Comparison of ENCODE assay signal across 10 cellular contexts in the genomic region with DNA sequence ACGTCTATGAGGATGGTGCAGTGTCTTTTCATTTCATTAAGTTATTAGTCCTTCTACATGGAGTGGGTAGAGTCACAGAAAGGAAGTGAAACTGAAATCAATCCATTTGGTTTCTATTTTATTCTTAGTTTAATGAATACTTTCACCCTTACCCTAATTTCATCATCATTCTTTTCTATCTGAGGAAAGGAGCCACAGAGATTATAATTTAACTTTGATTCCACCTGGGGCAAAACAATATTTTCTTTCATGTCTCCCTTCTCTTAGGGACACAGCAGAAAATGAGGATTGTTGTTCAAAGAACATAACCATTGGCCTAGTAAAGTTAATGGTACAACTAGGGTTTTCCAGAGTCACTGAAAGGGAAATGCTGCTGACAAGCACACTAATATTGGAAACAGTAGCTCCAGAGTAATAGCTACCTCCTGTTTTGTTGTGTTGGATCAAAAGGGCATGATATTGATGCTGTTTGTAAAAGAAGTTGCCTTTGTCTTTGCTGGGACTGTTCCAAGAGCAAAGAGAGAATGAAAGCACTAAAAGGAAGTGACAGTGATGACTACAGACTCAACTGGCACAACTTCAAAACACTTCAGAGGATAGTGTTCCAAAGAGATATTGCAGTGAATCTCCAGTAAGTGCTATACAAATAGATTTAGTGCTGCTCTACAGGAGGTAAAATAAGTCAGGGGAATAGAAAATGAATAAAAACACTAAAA.
DNase-seq lines count a peak whose midpoint lies in the region; ATAC-seq and TF ChIP-seq lines count a peak whose summit lies in the region.
"Had no signal": no experiment of that assay in that cellular context is flagged by ENCODE, and none has a peak within 500 bp of the region (broad histone marks: within the 10 kb centered on the region; RNA-seq: fewer than 3 reads in every experiment).

No MANE protein-coding gene starts in this region.

- H2AFZ ChIP-seq in GM23248 = no peak overlapping the region

- H3K9me3 ChIP-seq in GM23248 (ENCODE audit: low read depth) (no peaks in the 10 kb centered on the region), colonic mucosa (no peaks in the 10 kb centered on the region)
- H3K9me3 ChIP-seq: upper lobe of left lung had no signal

- no peak overlapping the region for H3K4me3 ChIP-seq in GM23248
- no peak overlapping the region for H3K4me3 ChIP-seq in colonic mucosa
- H3K4me3 ChIP-seq: upper lobe of left lung had no signal

- no peak for TF ChIP-seq CTCF in colonic mucosa (IDR thresholded peaks at IDR 0.05)

- no peaks in the 10 kb centered on the region for H3K9me2 ChIP-seq in GM23248 (ENCODE audit: insufficient read depth)

- no peaks in the 10 kb centered on the region for H4K20me1 ChIP-seq in GM23248 (ENCODE audit: insufficient read depth)

- intact Hi-C loops in colonic mucosa (cut with DNase I) = no loop called here

- H3K27ac ChIP-seq in GM23248 (no peak overlapping the region), colonic mucosa (no peak overlapping the region)
- H3K27ac ChIP-seq: upper lobe of left lung had no signal

- H3K36me3 ChIP-seq in GM23248 (ENCODE audit: low read depth) (no peaks in the 10 kb centered on the region), colonic mucosa (no peaks in the 10 kb centered on the region)
- H3K36me3 ChIP-seq: upper lobe of left lung had no signal

- peak; percentile 51 for ATAC-seq in GM18520 (IDR thresholded peaks at IDR 0.05; ENCODE audit: unreplicated experiment)
- ATAC-seq: effector memory CD8-positive, alpha-beta T cell had no signal

- H3K9ac ChIP-seq in GM23248 (no peak overlapping the region), colonic mucosa (ENCODE audit: low read depth in 2 of 2, low read length in 2 of 2) (no peak overlapping the region)

- H3K79me2 ChIP-seq in GM23248 (ENCODE audit: insufficient read depth) = no peaks in the 10 kb centered on the region

- peaks cover 27% of the 10 kb centered on the region for H3F3A ChIP-seq in GM23248 (ENCODE audit: insufficient read depth)

- H3K4me1 ChIP-seq in GM23248 (ENCODE audit: insufficient read depth) (peaks cover 51% of the 10 kb centered on the region), colonic mucosa (no peaks in the 10 kb centered on the region)
- H3K4me1 ChIP-seq: upper lobe of left lung had no signal

- DNase-seq in GM23248 (peak; percentile 58), HT-29 (ENCODE audit: low spot score) (peak; percentile 28), mucosa of gallbladder (ENCODE audit: low spot score) (peak; percentile 11), colonic mucosa (no peak), NCI-H1694 (lab: John Stamatoyannopoulos, UW) (no peak), putamen (ENCODE audit: low spot score) (no peak)
- DNase-seq in activated T-cell treated with anti-CD3 and anti-CD28 coated beads, Interleukin-2, amount 50 U/mL, for 1 hour = no peak
- DNase-seq: effector memory CD8-positive, alpha-beta T cell; upper lobe of left lung had no signal

- peak overlapping the region; percentile 32 for H3K4me2 ChIP-seq in GM23248 (ENCODE audit: unreplicated experiment)

- in situ Hi-C loops in GM23248 (cut with MboI) = no loop called here

- H3K27me3 ChIP-seq in GM23248 (replicated peaks; ENCODE audit: insufficient read depth) = no peaks in the 10 kb centered on the region; the same call in 1 of the 2 replicates
- no peaks in the 10 kb centered on the region for H3K27me3 ChIP-seq in colonic mucosa
- H3K27me3 ChIP-seq: upper lobe of left lung had no signal

- 92 to 97% methylated on average over 1 of the region's 1 CpG for WGBS in GM23248 (ENCODE audit: low coverage in 1 of 2, low lambda C conversion rate in 2 of 2, missing lambda C conversion rate in 2 of 2), 2 experiments

Comparison
In these comparisons a context has a peak if more than half of its experiments do, and no peak if none do; other contexts are left out.
1. DNase-seq: peak in GM23248 (single experiment), HT-29 (single experiment) and mucosa of gallbladder (single experiment); none in colonic mucosa (single experiment), activated T-cell treated with anti-CD3 and anti-CD28 coated beads, Interleukin-2, amount 50 U/mL, for 1 hour (single experiment), NCI-H1694 (single experiment) and putamen (single experiment).